ENCODE assay signal across 8 cellular contexts in the genomic region with DNA sequence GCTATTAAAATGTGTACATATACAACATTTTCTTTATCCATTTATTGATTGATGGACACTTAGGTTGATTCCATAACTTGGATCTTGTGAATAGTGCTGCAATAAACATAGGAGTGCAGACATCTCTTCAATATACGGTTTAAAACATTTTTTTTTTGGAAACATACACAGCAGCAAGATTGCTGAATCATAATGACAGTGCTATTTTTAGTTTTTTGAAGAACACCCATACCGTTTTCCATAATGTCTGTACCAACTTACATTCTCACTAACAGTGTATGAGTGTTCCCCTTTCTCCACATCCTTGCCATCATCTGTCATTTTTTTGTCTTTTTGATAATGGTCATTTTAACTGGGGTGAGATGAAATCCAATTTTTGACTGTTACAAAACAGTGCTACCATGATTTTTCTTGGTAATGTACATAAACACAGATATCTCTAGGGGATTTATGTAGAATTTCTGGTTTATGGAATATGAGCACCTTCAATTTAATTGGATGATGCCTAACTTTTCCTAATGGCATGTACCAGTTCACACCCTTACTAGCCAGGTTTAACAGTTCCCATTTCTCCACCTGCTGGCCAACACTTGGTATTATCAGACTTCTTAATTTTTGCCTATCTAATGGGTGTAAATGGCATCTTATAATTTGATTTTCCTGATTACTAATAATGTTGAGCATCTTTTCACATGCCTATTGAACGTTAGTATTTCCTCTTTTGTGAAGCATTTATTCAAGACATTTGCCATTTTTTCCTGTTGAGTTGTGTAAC. TPM values are rescaled to one million over a fixed set of nuclear protein-coding genes. Genes with fewer than 3 reads are reported as not detected.
A peak's percentile ranks its signal among the peaks of the same experiment; 100 is the strongest.
DNase-seq lines count a peak whose midpoint lies in the region; ATAC-seq, FAIRE-seq and TF ChIP-seq lines count a peak whose summit lies in the region.

No MANE protein-coding gene starts in this region.

- no peak overlapping the region for H2BK120ac ChIP-seq in H1 (replicated peaks; ENCODE audit: low read depth, low read length)

- no peak overlapping the region for H2BK15ac ChIP-seq in H1 (ENCODE audit: low read length)

- no peak overlapping the region for H3K4ac ChIP-seq in H1 (replicated peaks; ENCODE audit: insufficient read length, low read depth, low read length)

- H2BK5ac ChIP-seq in H1 (ENCODE audit: low read depth, low read length), result no peak overlapping the region

- no peak overlapping the region for H3K18ac ChIP-seq in H1 (ENCODE audit: extremely low read depth, low read length)

- H2AFZ ChIP-seq in H1 (ENCODE audit: low read length), result no peak overlapping the region

- no peaks in the 10 kb centered on the region for H3K79me1 ChIP-seq in H1 (ENCODE audit: low read depth, low read length)

- H3K79me2 ChIP-seq in H1 (ENCODE audit: control insufficient read depth in 1 of 2, insufficient read depth in 2 of 2, low read length in 2 of 2), result no peaks in the 10 kb centered on the region

- no peak overlapping the region for H3K4me2 ChIP-seq in H1 (ENCODE audit: insufficient read depth in 1 of 2, low read depth in 2 of 2, low read length in 2 of 2)

- H3K27me3 ChIP-seq in H1 (replicated peaks in 1 of 4; ENCODE audit: control insufficient read depth in 3 of 4, extremely low read depth in 1 of 4, insufficient read depth in 3 of 4, low read length in 3 of 4), result no peaks in the 10 kb centered on the region

- H3K4me3 Mint-ChIP-seq in activated CD4-positive, alpha-beta T cell treated with anti-CD3 and anti-CD28 coated beads for 36 hours, result no peak overlapping the region
- H3K4me3 Mint-ChIP-seq in osteocyte (ENCODE audit: unreplicated experiment), result no peak overlapping the region

- no peak overlapping the region for H4K8ac ChIP-seq in H1 (ENCODE audit: extremely low read depth, insufficient read depth, low read length)

- TF ChIP-seq CTCF in H1 (IDR thresholded peaks at IDR 0.05; ENCODE audit: control extremely low read depth in 1 of 3, insufficient read depth in 1 of 3, low read depth in 1 of 3, low read length in 3 of 3) (peak in 2 of 3 experiments; percentile 26 to 43; a peak in 2 of 4 replicates), osteocyte (IDR thresholded peaks at IDR 0.05) (peak; percentile 53)

- FAIRE-seq in H54 (lab: Jason Lieb, UNC) (peak; percentile 93), H1 (lab: Jason Lieb, UNC) (peak; percentile 91)

- no peak overlapping the region for H3K9ac ChIP-seq in H1 (replicated peaks in 1 of 4; ENCODE audit: extremely low read depth in 1 of 4, low read depth in 3 of 4, low read length in 3 of 4)

- peak; percentile 49 for ATAC-seq in activated CD4-positive, alpha-beta T cell treated with anti-CD3 and anti-CD28 coated beads for 36 hours

- no peak overlapping the region for H3K23ac ChIP-seq in H1 (ENCODE audit: insufficient read length)

- H3K9me3 ChIP-seq in H1 (ENCODE audit: insufficient read depth in 2 of 2, low read depth in 1 of 2, low read length in 1 of 2), result no peaks in the 10 kb centered on the region

- no peaks in the 10 kb centered on the region for H3K9me3 Mint-ChIP-seq in activated CD4-positive, alpha-beta T cell treated with anti-CD3 and anti-CD28 coated beads for 36 hours (ENCODE audit: low read depth)
- peaks cover 10% of the 10 kb centered on the region for H3K9me3 Mint-ChIP-seq in osteocyte (ENCODE audit: unreplicated experiment)

- POLR2A ChIA-PET in activated CD4-positive, alpha-beta T cell treated with anti-CD3 and anti-CD28 coated beads for 36 hours (lab: Charles Lee), result no interaction called here
- POLR2A ChIA-PET in H1 (lab: Charles Lee; ENCODE audit: partially characterized antibody), result no interaction called here

- H2BK12ac ChIP-seq in H1 (ENCODE audit: low read depth, low read length), result no peak overlapping the region

- H4K20me1 ChIP-seq in H1 (replicated peaks in 1 of 2; ENCODE audit: control insufficient read depth in 1 of 2, insufficient read depth in 2 of 2, low read length in 2 of 2), result no peaks in the 10 kb centered on the region

- no peak overlapping the region for H2AK5ac ChIP-seq in H1 (ENCODE audit: low read depth, low read length)

- H4K5ac ChIP-seq in H1 (ENCODE audit: insufficient read length, low read depth, low read length), result no peak overlapping the region

- no peak overlapping the region for H3K4me3 ChIP-seq in H1 (ENCODE audit: extremely low read depth in 1 of 4, insufficient read depth in 2 of 4, low read depth in 3 of 4, low read length in 4 of 4)

- H3K27ac ChIP-seq in H1 (ENCODE audit: low read depth, low read length), result no peak overlapping the region

- TF ChIP-seq RAD21 in H1 (IDR thresholded peaks at IDR 0.05 in 1 of 2, conservative IDR thresholded peaks at IDR 0.05 in 1 of 2; ENCODE audit: low read depth in 2 of 2, low read length in 2 of 2), result peak; percentile 29 to 45; a peak in 3 of 4 replicates

- H3K4me1 ChIP-seq in H1 (replicated peaks in 1 of 4; ENCODE audit: control insufficient read depth in 3 of 4, insufficient read depth in 4 of 4, low read length in 3 of 4), result no peaks in the 10 kb centered on the region

- no peak overlapping the region for H2BK20ac ChIP-seq in H1 (ENCODE audit: low read length)

- no peaks in the 10 kb centered on the region for H3K36me3 ChIP-seq in H1 (ENCODE audit: control insufficient read depth in 2 of 4, insufficient read depth in 4 of 4, low read length in 3 of 4)

- no peak for DNase-seq in activated CD4-positive, alpha-beta T cell treated with anti-CD3 and anti-CD28 coated beads for 36 hours
- no peak for DNase-seq in activated CD4-positive, alpha-beta T cell treated with anti-CD3 and anti-CD28 coated beads for 1 hour
- DNase-seq in H54 (ENCODE audit: insufficient read length, low spot score) (no peak), NCI-H446 treated with DMSO at 0.1 percent for 48 hours (lab: John Stamatoyannopoulos, UW) (peak; percentile 1), H1 (ENCODE audit: low read depth in 1 of 2, low spot score in 2 of 2) (no peak), osteocyte (ENCODE audit: extremely low spot score, unreplicated experiment) (no peak), activated gamma-delta T cell (lab: John Stamatoyannopoulos, UW) (no peak), SW 1271 (lab: John Stamatoyannopoulos, UW) (no peak)

- 43% methylated on average over 3 of the region's 3 CpGs; no CpG with 5 or more reads in 1 of the 2 experiments for WGBS in H1 (ENCODE audit: extremely low coverage in 1 of 2, insufficient coverage in 1 of 2, insufficient read length in 1 of 2, insufficient replicate concordance in 2 of 2, low coverage in 1 of 2, low lambda C conversion rate in 2 of 2, missing lambda C conversion rate in 1 of 2), 2 experiments

- no peaks in the 10 kb centered on the region for H3K27me3 Mint-ChIP-seq in activated CD4-positive, alpha-beta T cell treated with anti-CD3 and anti-CD28 coated beads for 36 hours
- no peaks in the 10 kb centered on the region for H3K27me3 Mint-ChIP-seq in osteocyte (ENCODE audit: unreplicated experiment)

- no peak overlapping the region for H4K91ac ChIP-seq in H1 (replicated peaks; ENCODE audit: insufficient read length, low read length)

- H3K36me3 Mint-ChIP-seq in activated CD4-positive, alpha-beta T cell treated with anti-CD3 and anti-CD28 coated beads for 36 hours (ENCODE audit: low read depth), result no peaks in the 10 kb centered on the region
- H3K36me3 Mint-ChIP-seq in osteocyte (ENCODE audit: unreplicated experiment), result no peaks in the 10 kb centered on the region

- no peak overlapping the region for H3K27ac Mint-ChIP-seq in activated CD4-positive, alpha-beta T cell treated with anti-CD3 and anti-CD28 coated beads for 36 hours
- H3K27ac Mint-ChIP-seq in osteocyte (ENCODE audit: unreplicated experiment), result no peak overlapping the region

- no peak for TF ChIP-seq EP300 in H1 (IDR thresholded peaks at IDR 0.05; ENCODE audit: borderline replicate concordance in 1 of 2, low read depth in 2 of 2, low read length in 2 of 2)

- peaks cover 34% of the 10 kb centered on the region for H3K4me1 Mint-ChIP-seq in activated CD4-positive, alpha-beta T cell treated with anti-CD3 and anti-CD28 coated beads for 36 hours
- H3K4me1 Mint-ChIP-seq in osteocyte (ENCODE audit: unreplicated experiment), result peaks cover 5% of the 10 kb centered on the region

- no peak overlapping the region for H3K14ac ChIP-seq in H1 (ENCODE audit: insufficient read length)

- CTCF ChIA-PET in activated CD4-positive, alpha-beta T cell treated with anti-CD3 and anti-CD28 coated beads for 36 hours (lab: Charles Lee), result interaction anchor here (0.8 to 1.0 kb wide), 4 partner anchors 23 to 290 kb away, joined by 3 to 5 read pairs (median 4); no protein-coding TSS in a partner anchor
- CTCF ChIA-PET in H1 (lab: Charles Lee; ENCODE audit: partially characterized antibody), result interaction anchor here (0.5 to 2.6 kb wide), 9 partner anchors 11 to 143 kb away, joined by 3 to 14 read pairs (median 3); no protein-coding TSS in a partner anchor

- TF ChIP-seq POLR2A in H54 (IDR thresholded peaks at IDR 0.05; ENCODE audit: low read depth, low read length) (no peak), H1 (IDR thresholded peaks at IDR 0.05; ENCODE audit: control extremely low read depth in 1 of 2, low read depth in 2 of 2, low read length in 2 of 2) (no peak)

- intact Hi-C loops in activated CD4-positive, alpha-beta T cell treated with anti-CD3 and anti-CD28 coated beads for 36 hours (cut with DNase I, micrococcal nuclease), result loop anchor here (1.0 to 2.0 kb wide), 2 partner anchors 23 to 96 kb away; no protein-coding TSS in a partner anchor

- H3K23me2 ChIP-seq in H1 (ENCODE audit: low read depth, low read length), result no peaks in the 10 kb centered on the region

- no peak overlapping the region for H3K56ac ChIP-seq in H1 (replicated peaks; ENCODE audit: insufficient read length, low read depth, low read length)

TF ChIP-seq in H1, 55 proteins besides CTCF, POLR2A, EP300 and RAD21 (continues in another document):
- TF ChIP-seq BRCA1 (IDR thresholded peaks at IDR 0.05; ENCODE audit: low read depth, low read length) (no peak), CHD2 (IDR thresholded peaks at IDR 0.05; ENCODE audit: low read length) (no peak), NRF1 (IDR thresholded peaks at IDR 0.05; ENCODE audit: low read depth, low read length) (no peak), RXRA (IDR thresholded peaks at IDR 0.05; ENCODE audit: insufficient read depth, low read depth, low read length) (no peak)

RNA-seq across cellular contexts. Expression of gene TMSB15B, which starts 21.0 kb away (rescaled TPM):
- 1 to 10 TPM; 4.1 to 7.3 TPM for total RNA-seq in activated CD4-positive, alpha-beta T cell treated with anti-CD3 and anti-CD28 coated beads for 36 hours
- total RNA-seq in H1 (2021; fragmentation: NEBNext Ultra II Directional; extraction: Animal tissue kit (Norgen Biotek cat#: 25700)), result 9.8 and 11.7 TPM in 2 replicates
- polyA plus RNA-seq in H1 (2011; rRNA removed), result 6.8 and 12.1 TPM in 2 replicates
- 13.6 TPM for polyA plus RNA-seq in H1 (2011; cell fraction: cytosol; rRNA removed)
- polyA plus RNA-seq in H1 (2011; cell fraction: nucleus; rRNA removed), result 4.1 TPM
- 11.0 to 16.4 TPM (median 11.3 TPM) in 4 replicates for polyA plus RNA-seq in H1 (2012, experiment 1 of 2)
- 22.0 TPM for polyA plus RNA-seq in H1 (2012, experiment 2 of 2)
- 13.7 TPM for polyA plus RNA-seq in H1 (2013, experiment 1 of 2)
- 15.5 TPM for polyA plus RNA-seq in H1 (2013, experiment 2 of 2)
- 4.3 and 4.5 TPM in 2 replicates for polyA minus RNA-seq in H1 (2011; rRNA and poly(A)+ RNA removed)
- polyA minus RNA-seq in H1 (2011; cell fraction: cytosol; rRNA and poly(A)+ RNA removed), result 2.2 TPM
- polyA minus RNA-seq in H1 (2011; cell fraction: nucleus; rRNA and poly(A)+ RNA removed), result 12.1 TPM
- 13.5 and 16.2 TPM in 2 replicates for total RNA-seq in osteocyte
